11 cellular contexts compared by ENCODE assay signal in genomic region chr14:36646664-36647416, GRCh38. TPM values are rescaled to one million over a fixed set of nuclear protein-coding genes. Genes with fewer than 3 reads are reported as not detected.
DNase-seq lines count a peak whose midpoint lies in the region; ATAC-seq and TF ChIP-seq lines count a peak whose summit lies in the region.
"Had no signal": no experiment of that assay in that cellular context is flagged by ENCODE, and none has a peak within 500 bp of the region (broad histone marks: within the 10 kb centered on the region; RNA-seq: fewer than 3 reads in every experiment).

No MANE protein-coding gene starts in this region.

- DNase-seq in NCI-H2029 (lab: John Stamatoyannopoulos, UW) (peak; percentile 25), NCI-H2029 treated with DMSO at 0.1 percent for 48 hours (lab: John Stamatoyannopoulos, UW) (no peak), choroid plexus epithelial cell (ENCODE audit: low read depth) (no peak), right lobe of liver (no peak), thoracic aorta (ENCODE audit: low spot score) (no peak), medulla oblongata (ENCODE audit: extremely low spot score) (no peak), NCI-H1105 (lab: John Stamatoyannopoulos, UW) (no peak)
- DNase-seq: activated CD4-positive, CD25-positive, alpha-beta regulatory T cell treated with anti-CD3 and anti-CD28 coated beads, Interleukin-2, amount 50 U/mL, for 72 hours; NCI-H446 treated with DMSO at 0.1 percent for 48 hours had no signal

- H3K9me3 ChIP-seq in right lobe of liver, result no peaks in the 10 kb centered on the region
- H3K9me3 ChIP-seq in thoracic aorta, result no peaks in the 10 kb centered on the region

- H3K36me3 ChIP-seq in right lobe of liver (no peaks in the 10 kb centered on the region), thoracic aorta (no peaks in the 10 kb centered on the region)

- H3K27me3 ChIP-seq in right lobe of liver, result peaks cover 16 to 41% of the 10 kb centered on the region in 2 donors
- H3K27me3 ChIP-seq in thoracic aorta (replicated peaks; ENCODE audit: insufficient read depth), result peaks cover 16% of the 10 kb centered on the region

- H3K4me3 ChIP-seq in choroid plexus epithelial cell (ENCODE audit: low read depth, low read length) (peak overlapping the region; percentile 49), right lobe of liver (peak overlapping the region in 1 of 3 donors; percentile 38), thoracic aorta (peak overlapping the region; percentile 71)

- TF ChIP-seq CTCF in choroid plexus epithelial cell (conservative IDR thresholded peaks at IDR 0.05; ENCODE audit: low read depth, low read length) (peak; percentile 16), right lobe of liver (IDR thresholded peaks at IDR 0.05) (no peak), thoracic aorta (IDR thresholded peaks at IDR 0.05) (no peak)

- H3K27ac ChIP-seq in right lobe of liver (no peak overlapping the region), thoracic aorta (no peak overlapping the region)

- H3K4me1 ChIP-seq in right lobe of liver (peaks cover 0 to 15% (median 3%) of the 10 kb centered on the region in 4 donors), thoracic aorta (ENCODE audit: control insufficient read depth in 1 of 2, low read depth in 2 of 2) (peaks cover 0 to 18% of the 10 kb centered on the region in 2 donors)

- TF ChIP-seq POLR2A in right lobe of liver (IDR thresholded peaks at IDR 0.05), result no peak

- intact Hi-C loops in right lobe of liver (cut with DNase I), result no loop called here

- WGBS in right lobe of liver (ENCODE audit: insufficient coverage, low coverage, low lambda C conversion rate, missing lambda C conversion rate), result 16% methylated on average over 12 of the region's 55 CpGs

- peak in 3 of 4 donors; percentile 21 to 42 (median 36) for ATAC-seq in right lobe of liver
- ATAC-seq in thoracic aorta (ENCODE audit: insufficient number of reproducible peaks, low FRiP score, low read depth), result no peak
- ATAC-seq in HG03025 (IDR thresholded peaks at IDR 0.05; ENCODE audit: low FRiP score, unreplicated experiment), result no peak

RNA-seq across cellular contexts. Expression of gene PAX9, which starts 14.8 kb away (rescaled TPM):
- not detected for total RNA-seq in right lobe of liver
- 1 to 10 TPM in 1 of 2 donors, under 1 TPM in 1; 0.21 to 4.5 TPM for total RNA-seq in thoracic aorta
- total RNA-seq: B cell had no signal

Comparison
In these comparisons a context has a peak if more than half of its experiments do, and no peak if none do; other contexts are left out.
1. ATAC-seq: peak in right lobe of liver (3 of 4); none in thoracic aorta (single experiment) and HG03025 (single experiment).